In genomic region chr20:58197185-58197469, GRCh38 we compare ENCODE assay signal across 37 cellular contexts. TPM values are rescaled to one million over a fixed set of nuclear protein-coding genes. Genes with fewer than 3 reads are reported as not detected.
"Had no signal": no experiment of that assay in that cellular context is flagged by ENCODE, and none has a peak within 500 bp of the region (broad histone marks: within the 10 kb centered on the region; RNA-seq: fewer than 3 reads in every experiment).

No MANE protein-coding gene starts in this region.

- H3K36me3 Mint-ChIP-seq: activated CD4-positive, alpha-beta memory T cell treated with anti-CD3 and anti-CD28 coated beads for 36 hours; activated CD8-positive, alpha-beta memory T cell treated with anti-CD3 and anti-CD28 coated beads, Interleukin-2, amount 10 ng/mL, durations not matched to agents 7 days and 5 days; activated naive CD4-positive, alpha-beta T cell treated with anti-CD3 and anti-CD28 coated beads, Interleukin-2, amount 10 ng/mL, durations not matched to agents 7 days and 5 days had no signal

- H3K4me3 ChIP-seq: esophagus squamous epithelium, gastroesophageal sphincter, heart right ventricle had no signal

- H3K9me3 Mint-ChIP-seq: activated CD4-positive, alpha-beta memory T cell treated with anti-CD3 and anti-CD28 coated beads for 36 hours had no signal

- H3K27ac ChIP-seq: brain microvascular endothelial cell, epithelial cell of prostate, esophagus squamous epithelium, gastroesophageal sphincter, heart right ventricle had no signal

- H3K27me3 ChIP-seq: brain microvascular endothelial cell had no signal

- H3K4me3 Mint-ChIP-seq: activated CD4-positive, alpha-beta memory T cell treated with anti-CD3 and anti-CD28 coated beads for 36 hours; activated CD4-positive, alpha-beta T cell treated with anti-CD3 and anti-CD28 coated beads for 36 hours; activated CD4-positive, alpha-beta T cell treated with anti-CD3 and anti-CD28 coated beads, Interleukin-2, amount 10 ng/mL, durations not matched to agents 24 days and 14 days; activated CD8-positive, alpha-beta memory T cell treated with anti-CD3 and anti-CD28 coated beads, Interleukin-2, amount 10 ng/mL, durations not matched to agents 7 days and 5 days; activated naive CD4-positive, alpha-beta T cell treated with anti-CD3 and anti-CD28 coated beads, Interleukin-2, amount 10 ng/mL, durations not matched to agents 7 days and 5 days; activated T-helper 1 cell treated with anti-CD3 and anti-CD28 coated beads, Interleukin-12 subunit alpha, Interleukin-12 subunit beta, Interleukin-2, Interleukin-4 antibody, amounts not matched to agents 30 ng/mL and 10 ng/mL and 1 ng/mL, durations not matched to agents 14 hours and 24 hours and 36 hours; effector memory CD8-positive, alpha-beta T cell had no signal

- H3K36me3 ChIP-seq: brain microvascular endothelial cell, esophagus squamous epithelium, gastroesophageal sphincter, heart right ventricle had no signal

- H3K4me1 ChIP-seq: esophagus squamous epithelium, gastroesophageal sphincter had no signal

- H3K9me3 ChIP-seq: esophagus squamous epithelium, gastroesophageal sphincter, heart right ventricle had no signal

- H3K27me3 Mint-ChIP-seq: activated CD4-positive, alpha-beta T cell treated with anti-CD3 and anti-CD28 coated beads, Interleukin-2, amount 10 ng/mL, durations not matched to agents 24 days and 14 days; activated CD8-positive, alpha-beta memory T cell treated with anti-CD3 and anti-CD28 coated beads, Interleukin-2, amount 10 ng/mL, durations not matched to agents 7 days and 5 days had no signal

- H3K4me1 Mint-ChIP-seq: activated CD4-positive, alpha-beta T cell treated with anti-CD3 and anti-CD28 coated beads for 36 hours; activated CD4-positive, alpha-beta T cell treated with anti-CD3 and anti-CD28 coated beads, Interleukin-2, amount 10 ng/mL, durations not matched to agents 24 days and 14 days; activated CD8-positive, alpha-beta memory T cell treated with anti-CD3 and anti-CD28 coated beads, Interleukin-2, amount 10 ng/mL, durations not matched to agents 7 days and 5 days; activated naive CD4-positive, alpha-beta T cell treated with anti-CD3 and anti-CD28 coated beads, Interleukin-2, amount 10 ng/mL, durations not matched to agents 7 days and 5 days had no signal

- DNase-seq: activated CD4-positive, alpha-beta memory T cell treated with anti-CD3 and anti-CD28 coated beads for 36 hours; activated CD4-positive, alpha-beta T cell treated with anti-CD3 and anti-CD28 coated beads for 36 hours; activated CD4-positive, alpha-beta T cell treated with anti-CD3 and anti-CD28 coated beads, Interleukin-2, amount 10 ng/mL, durations not matched to agents 24 days and 14 days; activated CD4-positive, CD25-positive, alpha-beta regulatory T cell; activated CD4-positive, CD25-positive, alpha-beta regulatory T cell treated with anti-CD3 and anti-CD28 coated beads, Interleukin-2, amount 50 U/mL, for 72 hours; activated CD8-positive, alpha-beta memory T cell treated with anti-CD3 and anti-CD28 coated beads, Interleukin-2, amount 10 ng/mL, durations not matched to agents 7 days and 5 days; activated CD8-positive, alpha-beta memory T cell treated with anti-CD3 and anti-CD28 coated beads, Interleukin-2, amount 50 U/mL, for 4 hours; activated gamma-delta T cell; activated naive CD4-positive, alpha-beta T cell; activated naive CD4-positive, alpha-beta T cell treated with anti-CD3 and anti-CD28 coated beads, Interleukin-2, amount 10 ng/mL, durations not matched to agents 7 days and 5 days; activated T-cell treated with anti-CD3 and anti-CD28 coated beads, Interleukin-2, amount 50 U/mL, for 1 hour; activated T-cell treated with anti-CD3 and anti-CD28 coated beads, Interleukin-2, amount 50 U/mL, for 48 hours; amniotic stem cell; anterior cingulate cortex; brain microvascular endothelial cell; cortex of kidney; dermis blood vessel endothelial cell; effector CD4-positive, alpha-beta T cell; effector memory CD8-positive, alpha-beta T cell; esophagus squamous epithelium; foreskin melanocyte; heart right ventricle; T-helper 2 cell had no signal

- H3K27ac Mint-ChIP-seq: activated CD4-positive, alpha-beta memory T cell treated with anti-CD3 and anti-CD28 coated beads for 36 hours; activated CD4-positive, alpha-beta T cell treated with anti-CD3 and anti-CD28 coated beads for 36 hours; activated CD4-positive, alpha-beta T cell treated with anti-CD3 and anti-CD28 coated beads, Interleukin-2, amount 10 ng/mL, durations not matched to agents 24 days and 14 days; activated CD8-positive, alpha-beta memory T cell treated with anti-CD3 and anti-CD28 coated beads, Interleukin-2, amount 10 ng/mL, durations not matched to agents 7 days and 5 days; activated naive CD4-positive, alpha-beta T cell treated with anti-CD3 and anti-CD28 coated beads, Interleukin-2, amount 10 ng/mL, durations not matched to agents 7 days and 5 days; activated T-helper 1 cell treated with anti-CD3 and anti-CD28 coated beads, Interleukin-12 subunit alpha, Interleukin-12 subunit beta, Interleukin-2, Interleukin-4 antibody, amounts not matched to agents 30 ng/mL and 10 ng/mL and 1 ng/mL, durations not matched to agents 14 hours and 24 hours and 36 hours had no signal

RNA-seq across cellular contexts. Expression of gene ANKRD60, which starts 31.3 kb away (rescaled TPM):
- total RNA-seq: activated CD4-positive, alpha-beta memory T cell treated with anti-CD3 and anti-CD28 coated beads for 36 hours; activated CD4-positive, alpha-beta T cell treated with anti-CD3 and anti-CD28 coated beads for 36 hours; activated CD4-positive, alpha-beta T cell treated with anti-CD3 and anti-CD28 coated beads, Interleukin-2, amount 10 ng/mL, durations not matched to agents 24 days and 14 days; activated CD8-positive, alpha-beta memory T cell treated with anti-CD3 and anti-CD28 coated beads for 36 hours; activated CD8-positive, alpha-beta memory T cell treated with anti-CD3 and anti-CD28 coated beads, Interleukin-2, amount 10 ng/mL, durations not matched to agents 7 days and 5 days; activated naive CD4-positive, alpha-beta T cell treated with anti-CD3 and anti-CD28 coated beads, Interleukin-2, amount 50 U/mL, for 72 hours; activated T-helper 1 cell treated with anti-CD3 and anti-CD28 coated beads, Interleukin-12 subunit alpha, Interleukin-12 subunit beta, Interleukin-2, Interleukin-4 antibody, amounts not matched to agents 30 ng/mL and 10 ng/mL and 1 ng/mL, durations not matched to agents 14 hours and 24 hours and 36 hours; astrocyte; bronchial epithelial cell; cardiac septum; chondrocyte; dermis blood vessel endothelial cell; endothelial cell of umbilical vein; esophagus squamous epithelium; fibroblast of lung; fibroblast of villous mesenchyme; gastroesophageal sphincter; glomerular endothelial cell; heart right ventricle; T-helper 1 cell treated with Interleukin-12 subunit alpha and Interleukin-12 subunit beta and Interleukin-4 antibody, amounts not matched to agents 30 ng/mL and 1 ng/mL, for 36 hours had no signal
